In genomic region chr5:96657068-96657467, GRCh38 we compare ENCODE assay signal across 8 cellular contexts. TPM values are rescaled to one million over a fixed set of nuclear protein-coding genes. Genes with fewer than 3 reads are reported as not detected.
DNase-seq lines count a peak whose midpoint lies in the region; ATAC-seq and TF ChIP-seq lines count a peak whose summit lies in the region.

No MANE protein-coding gene starts in this region.

- H3K4me1 ChIP-seq in colonic mucosa: peaks cover 13% of the 10 kb centered on the region

- no peak for ATAC-seq in CD4-positive, alpha-beta T cell (ENCODE audit: poor library complexity)
- ATAC-seq in GM19438 (IDR thresholded peaks at IDR 0.05; ENCODE audit: low read depth, unreplicated experiment) (peak; percentile 48), HG03378 (IDR thresholded peaks at IDR 0.05; ENCODE audit: unreplicated experiment) (peak; percentile 85)

- H3K4me3 ChIP-seq in colonic mucosa (no peak overlapping the region), dorsolateral prefrontal cortex (no peak overlapping the region)

- H3K27me3 ChIP-seq in CD4-positive, alpha-beta T cell (ENCODE audit: control insufficient read depth, insufficient read depth, low read length): no peaks in the 10 kb centered on the region
- no peaks in the 10 kb centered on the region for H3K27me3 ChIP-seq in colonic mucosa
- no peaks in the 10 kb centered on the region for H3K27me3 ChIP-seq in dorsolateral prefrontal cortex

- H3K27ac Mint-ChIP-seq in CD4-positive, alpha-beta T cell: peak overlapping the region; percentile 5
- peak overlapping the region; percentile 9 for H3K27ac Mint-ChIP-seq in T-helper 1 cell treated with Interleukin-12 subunit alpha and Interleukin-12 subunit beta and Interleukin-4 antibody, amounts not matched to agents 30 μg/mL and 1 μg/mL, for 36 hours

- no peak overlapping the region for H3K27ac ChIP-seq in CD4-positive, alpha-beta T cell (ENCODE audit: low read depth, low read length)
- H3K27ac ChIP-seq in colonic mucosa (peak overlapping the region; percentile 52), dorsolateral prefrontal cortex (no peak overlapping the region)

- peaks cover 29% of the 10 kb centered on the region for H3K4me1 Mint-ChIP-seq in CD4-positive, alpha-beta T cell (ENCODE audit: low read depth)
- peaks cover 48% of the 10 kb centered on the region for H3K4me1 Mint-ChIP-seq in T-helper 1 cell treated with Interleukin-12 subunit alpha and Interleukin-12 subunit beta and Interleukin-4 antibody, amounts not matched to agents 30 μg/mL and 1 μg/mL, for 36 hours (ENCODE audit: low read depth)

- POLR2A ChIA-PET in CD4-positive, alpha-beta T cell (lab: Charles Lee): no interaction called here

- peaks cover 7% of the 10 kb centered on the region for H3K36me3 Mint-ChIP-seq in CD4-positive, alpha-beta T cell (ENCODE audit: low read depth)
- peaks cover 2% of the 10 kb centered on the region for H3K36me3 Mint-ChIP-seq in T-helper 1 cell treated with Interleukin-12 subunit alpha and Interleukin-12 subunit beta and Interleukin-4 antibody, amounts not matched to agents 30 μg/mL and 1 μg/mL, for 36 hours (ENCODE audit: low read depth)

- no peaks in the 10 kb centered on the region for H3K36me3 ChIP-seq in colonic mucosa

- no peaks in the 10 kb centered on the region for H3K9me3 ChIP-seq in CD4-positive, alpha-beta T cell (ENCODE audit: control insufficient read depth, low read length)
- no peaks in the 10 kb centered on the region for H3K9me3 ChIP-seq in colonic mucosa

- peak overlapping the region; percentile 22 for H3K4me3 Mint-ChIP-seq in CD4-positive, alpha-beta T cell
- H3K4me3 Mint-ChIP-seq in T-helper 1 cell treated with Interleukin-12 subunit alpha and Interleukin-12 subunit beta and Interleukin-4 antibody, amounts not matched to agents 30 μg/mL and 1 μg/mL, for 36 hours: peak overlapping the region; percentile 46

- peak in 4 of 10 experiments; percentile 5 to 16 (median 14) for DNase-seq in CD4-positive, alpha-beta T cell
- DNase-seq in colonic mucosa (peak; percentile 70), dorsolateral prefrontal cortex (no peak), COLO668 (lab: John Stamatoyannopoulos, UW; ENCODE audit: unreplicated experiment) (no peak)
- DNase-seq in stimulated activated CD4-positive, alpha-beta T cell treated with anti-CD3 and anti-CD28 coated beads, Interleukin-4, amount 100 ng/mL, for 24 hours: peak; percentile 46

- no peaks in the 10 kb centered on the region for H3K9me3 Mint-ChIP-seq in CD4-positive, alpha-beta T cell
- H3K9me3 Mint-ChIP-seq in T-helper 1 cell treated with Interleukin-12 subunit alpha and Interleukin-12 subunit beta and Interleukin-4 antibody, amounts not matched to agents 30 μg/mL and 1 μg/mL, for 36 hours: no peaks in the 10 kb centered on the region

- CTCF ChIA-PET in CD4-positive, alpha-beta T cell (lab: Charles Lee): no interaction called here

- peaks cover 18% of the 10 kb centered on the region for H3K27me3 Mint-ChIP-seq in CD4-positive, alpha-beta T cell
- H3K27me3 Mint-ChIP-seq in T-helper 1 cell treated with Interleukin-12 subunit alpha and Interleukin-12 subunit beta and Interleukin-4 antibody, amounts not matched to agents 30 μg/mL and 1 μg/mL, for 36 hours (ENCODE audit: low read depth): peaks cover 50% of the 10 kb centered on the region

- intact Hi-C loops in CD4-positive, alpha-beta T cell (cut with DNase I, micrococcal nuclease): no loop called here
- intact Hi-C loops in colonic mucosa (cut with DNase I): no loop called here
- intact Hi-C loops in dorsolateral prefrontal cortex (cut with DNase I): no loop called here

- H3K9ac ChIP-seq in colonic mucosa (ENCODE audit: low read depth in 2 of 2, low read length in 2 of 2): peak overlapping the region in 1 of 2 donors; percentile 14

- TF ChIP-seq CTCF in CD4-positive, alpha-beta T cell (IDR thresholded peaks at IDR 0.05): no peak
- TF ChIP-seq CTCF in colonic mucosa (IDR thresholded peaks at IDR 0.05): no peak
- TF ChIP-seq CTCF in dorsolateral prefrontal cortex (IDR thresholded peaks at IDR 0.05 in 54 of 56, conservative IDR thresholded peaks at IDR 0.05 in 2 of 56; ENCODE audit: low read depth in 1 of 56, partially characterized antibody in 56 of 56): no peak

RNA-seq across cellular contexts. Expression of gene CAST, which starts 5.1 kb away (rescaled TPM):
- 100 to 1,000 TPM; 197 to 200 TPM for total RNA-seq in CD4-positive, alpha-beta T cell
- total RNA-seq in colonic mucosa (100 to 1,000 TPM; 315 to 490 TPM), dorsolateral prefrontal cortex (100 to 1,000 TPM in 89 of 120 experiments, 10 to 100 TPM in 31; 82.9 to 179 (median 108) TPM)

Comparison
In these comparisons a context has a peak if more than half of its experiments do, and no peak if none do; other contexts are left out.
1. DNase-seq: peak in colonic mucosa (single experiment) and stimulated activated CD4-positive, alpha-beta T cell treated with anti-CD3 and anti-CD28 coated beads, Interleukin-4, amount 100 ng/mL, for 24 hours (single experiment); none in dorsolateral prefrontal cortex (0 of 10) and COLO668 (single experiment).